Comparison of ENCODE assay signal across 12 cellular contexts in the genomic region with DNA sequence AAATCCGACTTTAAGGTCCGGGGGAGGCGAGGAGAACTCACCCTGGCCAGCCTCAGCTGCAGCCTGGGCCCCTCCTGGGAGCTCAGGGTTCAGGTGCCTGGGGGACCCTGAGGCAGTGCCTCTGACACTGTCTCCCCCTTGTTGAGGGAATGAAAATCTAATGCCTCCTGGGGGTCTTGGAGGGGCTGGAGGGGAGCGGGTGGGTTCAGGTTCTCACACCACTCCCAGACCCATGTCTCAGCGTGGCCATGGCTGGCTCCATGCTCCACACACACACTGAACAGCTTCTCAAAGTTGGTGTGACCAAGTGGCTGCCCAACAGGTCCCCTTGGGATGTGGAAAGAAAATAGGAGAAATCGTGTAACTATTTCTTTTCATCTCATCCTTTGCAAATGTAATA. TPM values are rescaled to one million over a fixed set of nuclear protein-coding genes. Genes with fewer than 3 reads are reported as not detected.
DNase-seq lines count a peak whose midpoint lies in the region; ATAC-seq and TF ChIP-seq lines count a peak whose summit lies in the region.
"Had no signal": no experiment of that assay in that cellular context is flagged by ENCODE, and none has a peak within 500 bp of the region (broad histone marks: within the 10 kb centered on the region; RNA-seq: fewer than 3 reads in every experiment).

No MANE protein-coding gene starts in this region.

- no peaks in the 10 kb centered on the region for H3K9me3 Mint-ChIP-seq in chondrocyte (ENCODE audit: low read depth)
- no peaks in the 10 kb centered on the region for H3K9me3 Mint-ChIP-seq in naive thymus-derived CD4-positive, alpha-beta T cell
- H3K9me3 Mint-ChIP-seq in activated CD4-positive, alpha-beta memory T cell treated with anti-CD3 and anti-CD28 coated beads, Interleukin-2, amount 10 ng/mL, durations not matched to agents 7 days and 5 days: no peaks in the 10 kb centered on the region

- POLR2A ChIA-PET in naive thymus-derived CD4-positive, alpha-beta T cell (lab: Charles Lee): no interaction called here
- POLR2A ChIA-PET in activated CD4-positive, alpha-beta memory T cell treated with anti-CD3 and anti-CD28 coated beads, Interleukin-2, amount 10 ng/mL, durations not matched to agents 7 days and 5 days (lab: Charles Lee): no interaction called here

- 88% methylated on average over 2 to 6 of the region's 6 CpGs for WGBS in tibial nerve, 2 donors

- H3K4me3 ChIP-seq in Peyer's patch (no peak overlapping the region), tibial nerve (no peak overlapping the region)
- H3K4me3 ChIP-seq in naive thymus-derived CD4-positive, alpha-beta T cell (ENCODE audit: low read length): no peak overlapping the region

- TF ChIP-seq CTCF in Peyer's patch (IDR thresholded peaks at IDR 0.05) (no peak), chondrocyte (IDR thresholded peaks at IDR 0.05) (no peak), tibial nerve (IDR thresholded peaks at IDR 0.05) (no peak)

- no peak for DNase-seq in Peyer's patch
- peak; percentile 60 for DNase-seq in chondrocyte (ENCODE audit: low spot score)
- no peak for DNase-seq in naive thymus-derived CD4-positive, alpha-beta T cell
- no peak for DNase-seq in tibial nerve (ENCODE audit: low spot score in 2 of 2)
- no peak for DNase-seq in cerebellum (ENCODE audit: low spot score)
- DNase-seq in NCI-H187 treated with DMSO at 0.1 percent for 48 hours (lab: John Stamatoyannopoulos, UW): no peak
- no peak for DNase-seq in activated CD4-positive, alpha-beta memory T cell treated with anti-CD3 and anti-CD28 coated beads, Interleukin-2, amount 10 ng/mL, durations not matched to agents 7 days and 5 days
- DNase-seq: foreskin melanocyte; MV-4-11; NCI-H446 treated with DMSO at 0.1 percent for 48 hours; stimulated activated CD4-positive, alpha-beta T cell treated with anti-CD3 and anti-CD28 coated beads, Interleukin-4, amount 100 ng/mL, for 1 hour had no signal

- CTCF ChIA-PET in naive thymus-derived CD4-positive, alpha-beta T cell (lab: Charles Lee): no interaction called here
- CTCF ChIA-PET in activated CD4-positive, alpha-beta memory T cell treated with anti-CD3 and anti-CD28 coated beads, Interleukin-2, amount 10 ng/mL, durations not matched to agents 7 days and 5 days (lab: Charles Lee): interaction anchor here (2.5 to 3.2 kb wide), 2 partner anchors 16 to 18 kb away, joined by 6 to 13 read pairs; no protein-coding TSS in a partner anchor

- H3K27me3 Mint-ChIP-seq in chondrocyte (ENCODE audit: low read depth): no peaks in the 10 kb centered on the region
- H3K27me3 Mint-ChIP-seq in naive thymus-derived CD4-positive, alpha-beta T cell: peaks cover 22 to 76% (median 31%) of the 10 kb centered on the region in 5 donors
- peaks cover 53% of the 10 kb centered on the region for H3K27me3 Mint-ChIP-seq in activated CD4-positive, alpha-beta memory T cell treated with anti-CD3 and anti-CD28 coated beads, Interleukin-2, amount 10 ng/mL, durations not matched to agents 7 days and 5 days

- TF ChIP-seq EP300 in tibial nerve (IDR thresholded peaks at IDR 0.05): no peak

- no peaks in the 10 kb centered on the region for H3K36me3 Mint-ChIP-seq in chondrocyte (ENCODE audit: low read depth)
- peaks cover 0 to 3% (median 0%) of the 10 kb centered on the region in 5 donors for H3K36me3 Mint-ChIP-seq in naive thymus-derived CD4-positive, alpha-beta T cell
- H3K36me3 Mint-ChIP-seq in activated CD4-positive, alpha-beta memory T cell treated with anti-CD3 and anti-CD28 coated beads, Interleukin-2, amount 10 ng/mL, durations not matched to agents 7 days and 5 days (ENCODE audit: low read depth): no peaks in the 10 kb centered on the region

- H3K9me3 ChIP-seq in Peyer's patch (no peaks in the 10 kb centered on the region), tibial nerve (no peaks in the 10 kb centered on the region)
- H3K9me3 ChIP-seq in naive thymus-derived CD4-positive, alpha-beta T cell (ENCODE audit: control insufficient read depth in 2 of 3, low read length in 3 of 3): no peaks in the 10 kb centered on the region

- peaks cover 11% of the 10 kb centered on the region for H3K4me1 Mint-ChIP-seq in chondrocyte (ENCODE audit: low read depth)
- peaks cover 0 to 12% (median 10%) of the 10 kb centered on the region in 7 donors for H3K4me1 Mint-ChIP-seq in naive thymus-derived CD4-positive, alpha-beta T cell
- peaks cover 3% of the 10 kb centered on the region for H3K4me1 Mint-ChIP-seq in activated CD4-positive, alpha-beta memory T cell treated with anti-CD3 and anti-CD28 coated beads, Interleukin-2, amount 10 ng/mL, durations not matched to agents 7 days and 5 days

- intact Hi-C loops in naive thymus-derived CD4-positive, alpha-beta T cell (cut with micrococcal nuclease): no loop called here

- H3K4me1 ChIP-seq in Peyer's patch (peaks cover 0 to 32% (median 5%) of the 10 kb centered on the region in 4 donors), tibial nerve (peaks cover 0 to 74% (median 24%) of the 10 kb centered on the region in 4 donors)
- H3K4me1 ChIP-seq in naive thymus-derived CD4-positive, alpha-beta T cell (ENCODE audit: control insufficient read depth in 2 of 2, insufficient read depth in 2 of 2, low read length in 2 of 2): no peaks in the 10 kb centered on the region

- peak overlapping the region; percentile 46 for H3K4me3 Mint-ChIP-seq in chondrocyte (ENCODE audit: unreplicated experiment)
- peak overlapping the region; percentile 10 to 75 (median 53) for H3K4me3 Mint-ChIP-seq in naive thymus-derived CD4-positive, alpha-beta T cell
- H3K4me3 Mint-ChIP-seq in activated CD4-positive, alpha-beta memory T cell treated with anti-CD3 and anti-CD28 coated beads, Interleukin-2, amount 10 ng/mL, durations not matched to agents 7 days and 5 days: no peak overlapping the region

- TF ChIP-seq POLR2A in Peyer's patch (IDR thresholded peaks at IDR 0.05): no peak
- no peak for TF ChIP-seq POLR2A in tibial nerve (IDR thresholded peaks at IDR 0.05)

- peak overlapping the region in 3 of 4 donors; percentile 62 to 84 (median 81) for H3K27ac ChIP-seq in Peyer's patch
- H3K27ac ChIP-seq in naive thymus-derived CD4-positive, alpha-beta T cell (ENCODE audit: low read depth, low read length): no peak overlapping the region
- H3K27ac ChIP-seq in tibial nerve: peak overlapping the region in 3 of 4 donors; percentile 69 to 91 (median 87)

- H3K36me3 ChIP-seq in Peyer's patch: no peaks in the 10 kb centered on the region
- H3K36me3 ChIP-seq in naive thymus-derived CD4-positive, alpha-beta T cell (ENCODE audit: control insufficient read depth in 2 of 3, insufficient read depth in 3 of 3, low read length in 3 of 3): no peaks in the 10 kb centered on the region
- no peaks in the 10 kb centered on the region for H3K36me3 ChIP-seq in tibial nerve

- no peak overlapping the region for H3K27ac Mint-ChIP-seq in chondrocyte (ENCODE audit: unreplicated experiment)
- H3K27ac Mint-ChIP-seq in naive thymus-derived CD4-positive, alpha-beta T cell: no peak overlapping the region
- H3K27ac Mint-ChIP-seq in activated CD4-positive, alpha-beta memory T cell treated with anti-CD3 and anti-CD28 coated beads, Interleukin-2, amount 10 ng/mL, durations not matched to agents 7 days and 5 days: no peak overlapping the region

- ATAC-seq in naive thymus-derived CD4-positive, alpha-beta T cell: no peak

- peaks cover 0 to 16% of the 10 kb centered on the region in 2 donors for H3K27me3 ChIP-seq in Peyer's patch
- peaks cover 0 to 5% of the 10 kb centered on the region in 2 donors for H3K27me3 ChIP-seq in naive thymus-derived CD4-positive, alpha-beta T cell (ENCODE audit: control insufficient read depth in 2 of 2, insufficient read depth in 2 of 2, low read length in 2 of 2)
- no peaks in the 10 kb centered on the region for H3K27me3 ChIP-seq in tibial nerve
- H3K27me3 ChIP-seq: dorsolateral prefrontal cortex had no signal

RNA-seq across cellular contexts. Expression of gene PRCD, which starts 0.9 kb away (rescaled TPM):
- total RNA-seq in Peyer's patch: 10 to 100 TPM in 1 of 4 donors, 1 to 10 TPM in 1, not detected in 2; 1.2 to 10.7 TPM
- 0.55 to 1.0 TPM (median 0.92 TPM) in 3 replicates for total RNA-seq in chondrocyte
- total RNA-seq in naive thymus-derived CD4-positive, alpha-beta T cell: not detected
- 1 to 10 TPM in 1 of 2 donors, not detected in 1; 1.3 TPM for polyA plus RNA-seq in naive thymus-derived CD4-positive, alpha-beta T cell
- 10 to 100 TPM in 3 of 4 donors, 1 to 10 TPM in 1; 6.6 to 23.5 (median 14.1) TPM for total RNA-seq in tibial nerve
- total RNA-seq in cerebellum: 5.7 TPM
- total RNA-seq in activated CD4-positive, alpha-beta memory T cell treated with anti-CD3 and anti-CD28 coated beads, Interleukin-2, amount 10 ng/mL, durations not matched to agents 7 days and 5 days: not detected

RNA-seq across cellular contexts. Expression of gene CYGB, which starts 1.4 kb away (rescaled TPM):
- 10 to 100 TPM in 3 of 4 donors, 1 to 10 TPM in 1; 5.8 to 81.7 (median 11.1) TPM for total RNA-seq in Peyer's patch
- total RNA-seq in chondrocyte: 0.48 to 5.4 TPM (median 4.6 TPM) in 3 replicates
- total RNA-seq in naive thymus-derived CD4-positive, alpha-beta T cell: not detected
- under 1 TPM; 0.33 to 0.35 TPM for polyA plus RNA-seq in naive thymus-derived CD4-positive, alpha-beta T cell
- total RNA-seq in tibial nerve: 10 to 100 TPM; 40.2 to 59.2 (median 48.8) TPM
- total RNA-seq in cerebellum: 5.6 TPM
- not detected for total RNA-seq in activated CD4-positive, alpha-beta memory T cell treated with anti-CD3 and anti-CD28 coated beads, Interleukin-2, amount 10 ng/mL, durations not matched to agents 7 days and 5 days

RNA-seq across cellular contexts. Expression of gene RHBDF2, which starts 37.7 kb away (rescaled TPM):
- total RNA-seq in Peyer's patch (100 to 1,000 TPM in 1 of 4 donors, 10 to 100 TPM in 2, 1 to 10 TPM in 1; 8.8 to 225 (median 33.0) TPM), chondrocyte (4.7 to 5.4 TPM (median 4.9 TPM) in 3 replicates), tibial nerve (10 to 100 TPM; 33.1 to 99.0 (median 73.5) TPM), cerebellum (2.4 TPM)
- total RNA-seq in naive thymus-derived CD4-positive, alpha-beta T cell: 100 to 1,000 TPM in 1 of 5 experiments, 10 to 100 TPM in 4; 31.1 to 119 (median 35.4) TPM
- 1 to 10 TPM; 2.9 to 7.5 TPM for polyA plus RNA-seq in naive thymus-derived CD4-positive, alpha-beta T cell
- total RNA-seq in activated CD4-positive, alpha-beta memory T cell treated with anti-CD3 and anti-CD28 coated beads, Interleukin-2, amount 10 ng/mL, durations not matched to agents 7 days and 5 days: 10 to 100 TPM; 33.2 to 33.8 TPM

RNA-seq across cellular contexts. Expression of gene ST6GALNAC2, which starts 46.7 kb away (rescaled TPM):
- total RNA-seq in Peyer's patch: 1 to 10 TPM in 1 of 4 donors, under 1 TPM in 1, not detected in 2; 0.94 to 2.5 TPM
- total RNA-seq in chondrocyte: 1.5 to 3.0 TPM (median 2.8 TPM) in 3 replicates
- total RNA-seq in naive thymus-derived CD4-positive, alpha-beta T cell: 1 to 10 TPM in 1 of 5 experiments, under 1 TPM in 2, not detected in 2; 0.48 to 7.5 (median 0.58) TPM
- not detected for polyA plus RNA-seq in naive thymus-derived CD4-positive, alpha-beta T cell
- total RNA-seq in tibial nerve: 100 to 1,000 TPM in 1 of 4 donors, 10 to 100 TPM in 3; 58.5 to 128 (median 69.1) TPM
- 0.54 TPM for total RNA-seq in cerebellum
- under 1 TPM; 0.25 to 0.65 TPM for total RNA-seq in activated CD4-positive, alpha-beta memory T cell treated with anti-CD3 and anti-CD28 coated beads, Interleukin-2, amount 10 ng/mL, durations not matched to agents 7 days and 5 days
